ENCODE assay signal across 1 cellular context in genomic region chr1:234499119-234500039, GRCh38.
TF ChIP-seq lines count a peak whose summit lies in the region.

No MANE protein-coding gene starts in this region.

TF ChIP-seq in GM23338, 12 proteins besides CTCF, POLR2A, EP300 and RAD21 (continued from another document):
- TF ChIP-seq ZNF462 (CRISPR knock-in tag; IDR thresholded peaks at IDR 0.05) (no peak), NANOG (IDR thresholded peaks at IDR 0.05; ENCODE audit: borderline replicate concordance) (no peak)
